2 cellular contexts compared by ENCODE assay signal in genomic region chr1:156281281-156282142, GRCh38.
TF ChIP-seq lines count a peak whose summit lies in the region.

No MANE protein-coding gene starts in this region.

TF ChIP-seq in GM12891, 5 proteins besides CTCF, POLR2A, EP300 and RAD21:
- TF ChIP-seq TAF1 (IDR thresholded peaks at IDR 0.05; ENCODE audit: low read depth, low read length): no peak
- TF ChIP-seq SPI1 (IDR thresholded peaks at IDR 0.05; ENCODE audit: low read depth, low read length): no peak
- TF ChIP-seq POLR2AphosphoS5 (IDR thresholded peaks at IDR 0.05; ENCODE audit: low read depth, low read length): 0 out of 2 replicates have a peak, but pooled peaks have one; percentile 45
- 0 out of 2 replicates have a peak, but pooled peaks have one; percentile 23 for TF ChIP-seq POU2F2 (IDR thresholded peaks at IDR 0.05; ENCODE audit: low read depth, low read length)
- TF ChIP-seq PAX5 (IDR thresholded peaks at IDR 0.05; ENCODE audit: insufficient read depth, low read length, severe bottlenecking): no peak

TF ChIP-seq in GM12878, 131 proteins besides CTCF, POLR2A, EP300 and RAD21 (continues in another document):
- TF ChIP-seq IKZF2 (IDR thresholded peaks at IDR 0.05) (peak in 1 of 2 experiments; percentile 34; a peak in 2 of 4 replicates), NKRF (conservative IDR thresholded peaks at IDR 0.05) (peak; percentile 93), PAX8 (IDR thresholded peaks at IDR 0.05) (no peak), IKZF1 (conservative IDR thresholded peaks at IDR 0.05) (peak; percentile 62), NBN (IDR thresholded peaks at IDR 0.05) (0 out of 2 replicates have a peak, but pooled peaks have one; percentile 13), GATAD2B (conservative IDR thresholded peaks at IDR 0.05; ENCODE audit: low read depth) (0 out of 2 replicates have a peak, but pooled peaks have one; percentile 3), TAF1 (IDR thresholded peaks at IDR 0.05; ENCODE audit: borderline replicate concordance, low read depth, low read length) (peak; percentile 31; the same call in 1 of the 2 replicates), SKIL (IDR thresholded peaks at IDR 0.05; ENCODE audit: low read depth, poor library complexity, severe bottlenecking) (peak; percentile 18), REST (IDR thresholded peaks at IDR 0.05; ENCODE audit: low read depth, low read length) (no peak), POU2F2 (IDR thresholded peaks at IDR 0.05; ENCODE audit: borderline replicate concordance, low read depth, low read length) (peak; percentile 37; the same call in 1 of the 3 replicates), E2F4 (IDR thresholded peaks at IDR 0.05; ENCODE audit: low read depth, low read length) (no peak), STAT3 (IDR thresholded peaks at IDR 0.05; ENCODE audit: low read depth, low read length) (0 out of 2 replicates have a peak, but pooled peaks have one; percentile 34), FOXM1 (IDR thresholded peaks at IDR 0.05; ENCODE audit: low read depth, low read length) (no peak), NFIC (IDR thresholded peaks at IDR 0.05; ENCODE audit: low read depth, low read length) (peak; percentile 44; the same call in 1 of the 2 replicates), MEF2A (IDR thresholded peaks at IDR 0.05; ENCODE audit: insufficient read depth, low read depth, low read length) (peak; percentile 97), SMARCA5 (IDR thresholded peaks at IDR 0.05) (0 out of 2 replicates have a peak, but pooled peaks have one; percentile 50), MEF2B (IDR thresholded peaks at IDR 0.05; ENCODE audit: partially characterized antibody, poor library complexity, severe bottlenecking) (peak; percentile 82), NR2F1 (conservative IDR thresholded peaks at IDR 0.05) (0 out of 2 replicates have a peak, but pooled peaks have one; percentile 13), KLF5 (IDR thresholded peaks at IDR 0.05; ENCODE audit: partially characterized antibody) (no peak), LARP7 (IDR thresholded peaks at IDR 0.05) (0 out of 2 replicates have a peak, but pooled peaks have one; percentile 17), E4F1 (IDR thresholded peaks at IDR 0.05; ENCODE audit: borderline replicate concordance, partially characterized antibody) (no peak), CREM (IDR thresholded peaks at IDR 0.05; ENCODE audit: low read depth) (0 out of 2 replicates have a peak, but pooled peaks have one; percentile 31), BACH1 (IDR thresholded peaks at IDR 0.05; ENCODE audit: borderline replicate concordance) (no peak), ZNF592 (IDR thresholded peaks at IDR 0.05) (no peak), EGR1 (IDR thresholded peaks at IDR 0.05; ENCODE audit: borderline replicate concordance in 1 of 2, low read depth in 2 of 2, low read length in 2 of 2) (peak in 1 of 2 experiments; percentile 81; a peak in 2 of 3 replicates), JUNB (IDR thresholded peaks at IDR 0.05) (peak; percentile 69), KDM1A (IDR thresholded peaks at IDR 0.05; ENCODE audit: borderline replicate concordance) (no peak), USF1 (IDR thresholded peaks at IDR 0.05; ENCODE audit: borderline replicate concordance, extremely low read length, insufficient read depth, low read depth, low read length) (peak; percentile 60), MAX (IDR thresholded peaks at IDR 0.05; ENCODE audit: low read depth, low read length) (peak; percentile 96), CHD2 (IDR thresholded peaks at IDR 0.05; ENCODE audit: borderline replicate concordance, low read depth, low read length) (peak; percentile 38; the same call in 1 of the 2 replicates), RAD51 (IDR thresholded peaks at IDR 0.05) (peak; percentile 55; the same call in 1 of the 2 replicates), TBL1XR1 (IDR thresholded peaks at IDR 0.05; ENCODE audit: low read depth, low read length) (0 out of 2 replicates have a peak, but pooled peaks have one; percentile 47), MXI1 (IDR thresholded peaks at IDR 0.05; ENCODE audit: low read depth, low read length) (peak; percentile 100), PKNOX1 (IDR thresholded peaks at IDR 0.05) (peak; percentile 75), POLR2AphosphoS5 (IDR thresholded peaks at IDR 0.05; ENCODE audit: low read length) (peak; percentile 34; the same call in 1 of the 2 replicates), JUND (IDR thresholded peaks at IDR 0.05; ENCODE audit: low read depth, low read length) (peak; percentile 78; the same call in 1 of the 2 replicates), SIN3A (IDR thresholded peaks at IDR 0.05; ENCODE audit: low read depth, low read length) (peak; percentile 97), ZNF622 (IDR thresholded peaks at IDR 0.05) (no peak), BHLHE40 (IDR thresholded peaks at IDR 0.05; ENCODE audit: borderline replicate concordance in 1 of 2, low read depth in 2 of 2, low read length in 1 of 2) (peak; percentile 94 to 95), CBFB (IDR thresholded peaks at IDR 0.05; ENCODE audit: low read depth) (no peak), ATF7 (IDR thresholded peaks at IDR 0.05; ENCODE audit: low read depth) (peak; percentile 82), RUNX3 (IDR thresholded peaks at IDR 0.05; ENCODE audit: low read length) (peak; percentile 51; the same call in 1 of the 2 replicates)
